In the genomic region with DNA sequence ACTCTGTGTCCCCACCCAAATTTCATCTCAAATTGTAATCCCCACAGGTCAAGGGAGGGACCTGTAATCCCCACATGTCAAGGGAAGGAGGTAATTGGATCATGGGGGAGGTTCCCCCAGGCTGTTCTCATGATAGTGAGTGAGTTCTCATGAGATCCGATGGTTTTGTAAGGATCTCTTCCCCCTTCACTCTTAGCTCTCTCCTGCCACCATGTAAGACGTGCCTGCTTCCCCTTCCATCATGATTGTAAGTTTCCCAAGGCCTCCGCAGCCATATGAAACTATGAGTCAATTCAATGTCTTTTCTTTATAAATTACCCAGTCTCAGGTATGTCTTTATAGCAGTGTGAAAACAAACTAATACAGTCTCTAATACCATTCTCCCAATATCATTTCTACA, we compare ENCODE assay signal across 14 cellular contexts. TPM values are rescaled to one million over a fixed set of nuclear protein-coding genes. Genes with fewer than 3 reads are reported as not detected.
"Had no signal": no experiment of that assay in that cellular context is flagged by ENCODE, and none has a peak within 500 bp of the region (broad histone marks: within the 10 kb centered on the region; RNA-seq: fewer than 3 reads in every experiment).

No MANE protein-coding gene starts in this region.

RNA-seq across cellular contexts. Expression of a gene that starts 47.8 kb away (rescaled TPM):
- total RNA-seq: neural crest cell, osteocyte, pancreas, posterior vena cava, prostate gland, pulmonary artery endothelial cell, right atrium auricular region, sciatic nerve, smooth muscle cell, suprapubic skin, transverse colon, upper lobe of right lung, urinary bladder, uterus had no signal
- polyA plus RNA-seq: pancreas, smooth muscle cell, urinary bladder had no signal
